ENCODE assay signal across 1 cellular context in genomic region chr21:45073301-45074047, GRCh38.
TF ChIP-seq lines count a peak whose summit lies in the region.

No MANE protein-coding gene starts in this region.

TF ChIP-seq in HepG2, 621 proteins besides CTCF, POLR2A, EP300 and RAD21 (continued from another document and continues in another):
- TF ChIP-seq ZNF34 (CRISPR knock-in tag; IDR thresholded peaks at IDR 0.05; ENCODE audit: borderline replicate concordance) (no peak), ZNF446 (CRISPR knock-in tag; IDR thresholded peaks at IDR 0.05) (no peak), ZSCAN22 (CRISPR knock-in tag; IDR thresholded peaks at IDR 0.05) (no peak), DRAP1 (CRISPR knock-in tag; IDR thresholded peaks at IDR 0.05) (peak; percentile 74), HNRNPH1 (optimal IDR thresholded peaks at IDR 0.05; ENCODE audit: low read depth, low read length) (no peak), SOX6 (IDR thresholded peaks at IDR 0.05) (no peak), SOX6 (CRISPR knock-in tag; IDR thresholded peaks at IDR 0.05) (no peak), SNAPC4 (CRISPR knock-in tag; IDR thresholded peaks at IDR 0.05) (peak; percentile 99), TRAFD1 (CRISPR knock-in tag; IDR thresholded peaks at IDR 0.05; ENCODE audit: borderline replicate concordance) (no peak), HOXD1 (CRISPR knock-in tag; IDR thresholded peaks at IDR 0.05) (no peak), HNRNPUL1 (IDR thresholded peaks at IDR 0.05; ENCODE audit: low read depth, low read length) (no peak), BCL6 (CRISPR knock-in tag; IDR thresholded peaks at IDR 0.05) (no peak), RNF2 (conservative IDR thresholded peaks at IDR 0.05; ENCODE audit: low read depth) (no peak), ATF4 (CRISPR knock-in tag; IDR thresholded peaks at IDR 0.05) (0 out of 4 replicates have a peak, but pooled peaks of 1 of the 2 experiments have one; percentile 30), ZNF275 (CRISPR knock-in tag; IDR thresholded peaks at IDR 0.05; ENCODE audit: borderline replicate concordance) (no peak), ESRRA (CRISPR knock-in tag; IDR thresholded peaks at IDR 0.05; ENCODE audit: low read depth) (no peak), MED1 (CRISPR knock-in tag; IDR thresholded peaks at IDR 0.05) (peak; percentile 64), SIX1 (CRISPR knock-in tag; IDR thresholded peaks at IDR 0.05; ENCODE audit: borderline replicate concordance) (peak; percentile 11; the same call in 1 of the 2 replicates), DNMT1 (CRISPR knock-in tag; IDR thresholded peaks at IDR 0.05) (no peak), GMEB1 (CRISPR knock-in tag; IDR thresholded peaks at IDR 0.05; ENCODE audit: borderline replicate concordance) (no peak), ZUFSP (CRISPR knock-in tag; IDR thresholded peaks at IDR 0.05; ENCODE audit: borderline replicate concordance) (no peak), TGIF2 (CRISPR knock-in tag; IDR thresholded peaks at IDR 0.05) (0 out of 2 replicates have a peak, but pooled peaks have one; percentile 9), PRDM10 (CRISPR knock-in tag; IDR thresholded peaks at IDR 0.05; ENCODE audit: low read depth) (no peak), MEIS2 (CRISPR knock-in tag; IDR thresholded peaks at IDR 0.05) (no peak), ZNF549 (CRISPR knock-in tag; IDR thresholded peaks at IDR 0.05) (no peak), MIER2 (CRISPR knock-in tag; IDR thresholded peaks at IDR 0.05) (0 out of 2 replicates have a peak, but pooled peaks have one; percentile 17), RFXANK (CRISPR knock-in tag; IDR thresholded peaks at IDR 0.05) (no peak), PATZ1 (CRISPR knock-in tag; IDR thresholded peaks at IDR 0.05) (0 out of 2 replicates have a peak, but pooled peaks have one; percentile 26), RARG (CRISPR knock-in tag; IDR thresholded peaks at IDR 0.05; ENCODE audit: low read depth) (no peak), DMTF1 (CRISPR knock-in tag; IDR thresholded peaks at IDR 0.05) (no peak), GATAD1 (CRISPR knock-in tag; IDR thresholded peaks at IDR 0.05) (peak; percentile 7; the same call in 1 of the 2 replicates), NONO (IDR thresholded peaks at IDR 0.05) (no peak), NONO (CRISPR knock-in tag; conservative IDR thresholded peaks at IDR 0.05) (0 out of 2 replicates have a peak, but pooled peaks have one; percentile 32), TARDBP (CRISPR knock-in tag; IDR thresholded peaks at IDR 0.05) (no peak), XBP1 (CRISPR knock-in tag; IDR thresholded peaks at IDR 0.05) (no peak), ZNF597 (CRISPR knock-in tag; IDR thresholded peaks at IDR 0.05) (no peak)
